12 cellular contexts compared by ENCODE assay signal in genomic region chr9:114349713-114350480, GRCh38. TPM values are rescaled to one million over a fixed set of nuclear protein-coding genes. Genes with fewer than 3 reads are reported as not detected.
DNase-seq lines count a peak whose midpoint lies in the region; ATAC-seq and TF ChIP-seq lines count a peak whose summit lies in the region.
"Had no signal": no experiment of that assay in that cellular context is flagged by ENCODE, and none has a peak within 500 bp of the region (broad histone marks: within the 10 kb centered on the region; RNA-seq: fewer than 3 reads in every experiment).

No MANE protein-coding gene starts in this region.

- H3K27ac Mint-ChIP-seq in activated CD4-positive, alpha-beta memory T cell treated with anti-CD3 and anti-CD28 coated beads for 36 hours = peak overlapping the region; percentile 100

- no peak for ATAC-seq in activated T-cell treated with anti-CD3 and anti-CD28 coated beads, Interleukin-2, amount 50 U/mL, for 4 hours
- ATAC-seq in left lung (no peak), HG03196 (IDR thresholded peaks at IDR 0.05; ENCODE audit: unreplicated experiment) (no peak)

- DNase-seq in activated T-cell treated with anti-CD3 and anti-CD28 coated beads, Interleukin-2, amount 50 U/mL, for 4 hours = no peak
- no peak for DNase-seq in activated T-cell treated with anti-CD3 and anti-CD28 coated beads, Interleukin-2, amount 50 U/mL, for 1 hour
- no peak for DNase-seq in activated CD4-positive, alpha-beta memory T cell treated with anti-CD3 and anti-CD28 coated beads for 36 hours
- DNase-seq in left lung (no peak), tibial artery (peak in 1 of 2 donors; percentile 59), lower leg skin (ENCODE audit: low spot score in 2 of 2) (no peak), NCI-H146 (lab: John Stamatoyannopoulos, UW) (no peak)
- DNase-seq: colonic mucosa, NCI-H774 had no signal

- peaks cover 41% of the 10 kb centered on the region for H3K36me3 Mint-ChIP-seq in activated T-cell treated with anti-CD3 and anti-CD28 coated beads, Interleukin-2, amount 50 U/mL, for 4 hours (ENCODE audit: insufficient read depth)
- peaks cover 71% of the 10 kb centered on the region for H3K36me3 Mint-ChIP-seq in activated CD4-positive, alpha-beta memory T cell treated with anti-CD3 and anti-CD28 coated beads for 36 hours

- H3K9me3 Mint-ChIP-seq in activated T-cell treated with anti-CD3 and anti-CD28 coated beads, Interleukin-2, amount 50 U/mL, for 4 hours = no peaks in the 10 kb centered on the region
- no peaks in the 10 kb centered on the region for H3K9me3 Mint-ChIP-seq in activated CD4-positive, alpha-beta memory T cell treated with anti-CD3 and anti-CD28 coated beads for 36 hours

- no peaks in the 10 kb centered on the region for H3K27me3 ChIP-seq in left lung
- no peaks in the 10 kb centered on the region for H3K27me3 ChIP-seq in tibial artery
- H3K27me3 ChIP-seq: colonic mucosa had no signal

- H3K27ac ChIP-seq in left lung = peak overlapping the region; percentile 22 to 60
- peak overlapping the region; percentile 72 to 79 for H3K27ac ChIP-seq in tibial artery
- H3K27ac ChIP-seq: colonic mucosa had no signal

- peaks cover 0 to 100% of the 10 kb centered on the region in 2 donors for H3K36me3 ChIP-seq in left lung
- peaks cover 58 to 97% (median 90%) of the 10 kb centered on the region in 3 donors for H3K36me3 ChIP-seq in tibial artery

- CTCF ChIA-PET in activated CD4-positive, alpha-beta memory T cell treated with anti-CD3 and anti-CD28 coated beads for 36 hours (lab: Charles Lee) = interaction anchor here (0.7 to 1.4 kb wide), 4 partner anchors 10 to 48 kb away, joined by 3 to 6 read pairs (median 4); no protein-coding TSS in a partner anchor

- H3K4me3 ChIP-seq in left lung = no peak overlapping the region
- no peak overlapping the region for H3K4me3 ChIP-seq in tibial artery
- H3K4me3 ChIP-seq in lower leg skin (ENCODE audit: low read depth, poor library complexity, severe bottlenecking) = no peak overlapping the region
- H3K4me3 ChIP-seq: colonic mucosa, HAP-1 had no signal

- H3K27me3 Mint-ChIP-seq in activated T-cell treated with anti-CD3 and anti-CD28 coated beads, Interleukin-2, amount 50 U/mL, for 4 hours (ENCODE audit: low read depth) = no peaks in the 10 kb centered on the region
- H3K27me3 Mint-ChIP-seq in activated CD4-positive, alpha-beta memory T cell treated with anti-CD3 and anti-CD28 coated beads for 36 hours = no peaks in the 10 kb centered on the region

- peaks cover 50% of the 10 kb centered on the region for H3K4me1 Mint-ChIP-seq in activated T-cell treated with anti-CD3 and anti-CD28 coated beads, Interleukin-2, amount 50 U/mL, for 4 hours (ENCODE audit: low read depth)
- peaks cover 48% of the 10 kb centered on the region for H3K4me1 Mint-ChIP-seq in activated CD4-positive, alpha-beta memory T cell treated with anti-CD3 and anti-CD28 coated beads for 36 hours (ENCODE audit: low read depth)

- TF ChIP-seq CTCF in left lung (IDR thresholded peaks at IDR 0.05) (no peak), tibial artery (IDR thresholded peaks at IDR 0.05) (no peak), lower leg skin (IDR thresholded peaks at IDR 0.05) (no peak)

- WGBS in lower leg skin, 2 donors = 85 to 86% methylated on average over 10 of the region's 10 CpGs

- no peak for TF ChIP-seq POLR2A in lower leg skin (IDR thresholded peaks at IDR 0.05)

- H3K9me3 ChIP-seq in left lung (no peaks in the 10 kb centered on the region), tibial artery (no peaks in the 10 kb centered on the region)
- H3K9me3 ChIP-seq: colonic mucosa, HAP-1 had no signal

- H3K4me1 ChIP-seq in left lung = peaks cover 10 to 24% of the 10 kb centered on the region in 2 donors
- H3K4me1 ChIP-seq in tibial artery = peaks cover 0 to 38% (median 19%) of the 10 kb centered on the region in 4 donors
- H3K4me1 ChIP-seq: colonic mucosa had no signal

- intact Hi-C loops in activated CD4-positive, alpha-beta memory T cell treated with anti-CD3 and anti-CD28 coated beads for 36 hours (cut with micrococcal nuclease) = loop anchor here (1.0 to 10.0 kb wide), 7 partner anchors 11 to 303 kb away; no protein-coding TSS in a partner anchor
- intact Hi-C loops in left lung (cut with DNase I) = no loop called here
- intact Hi-C loops in tibial artery (cut with DNase I; ENCODE audit: low total_unique reads) = loop anchor here (2.0 kb wide), 1 partner anchor 37 kb away; the partner anchor contains the start of gene AKNA
- intact Hi-C loops in lower leg skin (cut with DNase I; ENCODE audit: low total_unique reads) = no loop called here

- POLR2A ChIA-PET in activated CD4-positive, alpha-beta memory T cell treated with anti-CD3 and anti-CD28 coated beads for 36 hours (lab: Charles Lee) = interaction anchor here (1.2 to 8.5 kb wide), 3 partner anchors 17 to 36 kb away, joined by 3 to 77 read pairs (median 4); partner anchors contain the start of gene AKNA

- H3K4me3 Mint-ChIP-seq in activated T-cell treated with anti-CD3 and anti-CD28 coated beads, Interleukin-2, amount 50 U/mL, for 4 hours = peak overlapping the region; percentile 58
- peak overlapping the region; percentile 7 for H3K4me3 Mint-ChIP-seq in activated CD4-positive, alpha-beta memory T cell treated with anti-CD3 and anti-CD28 coated beads for 36 hours

RNA-seq across cellular contexts. Expression of gene ORM2, which starts 20.2 kb away (rescaled TPM):
- 1 to 10 TPM in 1 of 3 donors, under 1 TPM in 1, not detected in 1; 0.84 to 1.0 TPM for total RNA-seq in activated T-cell treated with anti-CD3 and anti-CD28 coated beads, Interleukin-2, amount 50 U/mL, for 4 hours
- total RNA-seq in activated CD4-positive, alpha-beta memory T cell treated with anti-CD3 and anti-CD28 coated beads for 36 hours = not detected
- total RNA-seq in left lung (10 to 100 TPM in 1 of 2 donors, 1 to 10 TPM in 1; 3.4 to 29.9 TPM), lower leg skin (not detected)
- total RNA-seq: skeletal muscle tissue had no signal

RNA-seq across cellular contexts. Expression of gene ORM1, which starts 27.0 kb away (rescaled TPM):
- total RNA-seq in activated T-cell treated with anti-CD3 and anti-CD28 coated beads, Interleukin-2, amount 50 U/mL, for 4 hours = 1 to 10 TPM; 2.4 to 4.5 (median 3.5) TPM
- total RNA-seq in activated CD4-positive, alpha-beta memory T cell treated with anti-CD3 and anti-CD28 coated beads for 36 hours = not detected
- 10 to 100 TPM in 1 of 2 donors, 1 to 10 TPM in 1; 6.9 to 87.0 TPM for total RNA-seq in left lung
- not detected for total RNA-seq in lower leg skin

RNA-seq across cellular contexts. Expression of gene AKNA, which starts 37.9 kb away (rescaled TPM):
- 10 to 100 TPM; 77.2 to 81.7 (median 80.6) TPM for total RNA-seq in activated T-cell treated with anti-CD3 and anti-CD28 coated beads, Interleukin-2, amount 50 U/mL, for 4 hours
- 100 to 1,000 TPM; 127 to 130 TPM for total RNA-seq in activated CD4-positive, alpha-beta memory T cell treated with anti-CD3 and anti-CD28 coated beads for 36 hours
- 10 to 100 TPM; 25.1 to 55.3 TPM for total RNA-seq in left lung
- total RNA-seq in lower leg skin = 10 to 100 TPM in 1 of 4 donors, 1 to 10 TPM in 3; 6.4 to 13.2 (median 8.0) TPM

Comparison
In these comparisons a context has a peak if more than half of its experiments do, and no peak if none do; other contexts are left out.
1. intact Hi-C loops: an anchor here in activated CD4-positive, alpha-beta memory T cell treated with anti-CD3 and anti-CD28 coated beads for 36 hours (1.0 to 10.0 kb wide) and tibial artery (2.0 kb wide); none called in left lung and lower leg skin.